In the genomic region with DNA sequence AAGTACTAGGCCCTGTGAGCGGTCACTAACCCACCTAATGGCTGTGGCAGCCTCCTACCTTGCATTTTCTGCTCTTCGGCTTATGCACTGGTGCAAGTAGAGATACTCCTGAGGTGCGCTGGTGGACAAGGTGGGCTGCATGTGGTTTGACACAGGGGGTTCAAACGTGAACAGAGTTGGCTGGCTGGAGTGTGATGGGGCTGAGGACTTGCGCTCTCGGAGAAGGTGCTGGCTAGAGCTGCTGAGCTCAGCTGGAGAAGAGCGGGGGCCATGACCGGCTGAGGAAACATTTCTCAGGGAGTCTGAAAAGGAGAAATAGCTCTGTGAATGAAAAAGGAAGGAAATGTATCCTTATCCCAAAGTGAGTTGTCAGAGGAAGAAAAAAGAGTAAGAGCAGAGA, we compare ENCODE assay signal across 16 cellular contexts.
DNase-seq lines count a peak whose midpoint lies in the region; ATAC-seq and TF ChIP-seq lines count a peak whose summit lies in the region.
"Had no signal": no experiment of that assay in that cellular context is flagged by ENCODE, and none has a peak within 500 bp of the region (broad histone marks: within the 10 kb centered on the region; RNA-seq: fewer than 3 reads in every experiment).

No MANE protein-coding gene starts in this region.

- H3K36me3 ChIP-seq in left ventricle myocardium inferior = peaks cover 32% of the 10 kb centered on the region
- H3K36me3 ChIP-seq in heart left ventricle = peaks cover 0 to 45% (median 25%) of the 10 kb centered on the region in 9 donors
- peaks cover 0 to 37% of the 10 kb centered on the region in 2 donors for H3K36me3 ChIP-seq in ascending aorta
- H3K36me3 ChIP-seq in neutrophil = peaks cover 44% of the 10 kb centered on the region

- H3K27me3 ChIP-seq in left ventricle myocardium inferior (ENCODE audit: low read depth) = no peaks in the 10 kb centered on the region
- H3K27me3 ChIP-seq in heart left ventricle = no peaks in the 10 kb centered on the region
- no peaks in the 10 kb centered on the region for H3K27me3 ChIP-seq in ascending aorta
- H3K27me3 ChIP-seq in neutrophil = no peaks in the 10 kb centered on the region

- 92 to 94% (median 92%) methylated on average over 8 of the region's 8 CpGs for WGBS in heart left ventricle, 4 donors

- TF ChIP-seq POLR2A in heart left ventricle (IDR thresholded peaks at IDR 0.05) = no peak

- no peak for TF ChIP-seq CTCF in left ventricle myocardium inferior (IDR thresholded peaks at IDR 0.05; ENCODE audit: borderline replicate concordance)
- TF ChIP-seq CTCF in heart left ventricle (IDR thresholded peaks at IDR 0.05) = no peak
- no peak for TF ChIP-seq CTCF in ascending aorta (IDR thresholded peaks at IDR 0.05)
- TF ChIP-seq CTCF in neutrophil (IDR thresholded peaks at IDR 0.05) = no peak

- no peak overlapping the region for H3K4me3 ChIP-seq in left ventricle myocardium inferior
- H3K4me3 ChIP-seq in heart left ventricle = no peak overlapping the region
- H3K4me3 ChIP-seq in ascending aorta = no peak overlapping the region
- no peak overlapping the region for H3K4me3 ChIP-seq in neutrophil (ENCODE audit: low read depth in 1 of 2, low read length in 1 of 2)
- H3K4me3 ChIP-seq: GM23338 had no signal

- H3K27ac ChIP-seq in left ventricle myocardium inferior (replicated peaks) (peak overlapping the region; percentile 62), heart left ventricle (peak overlapping the region in 5 of 12 donors; percentile 6 to 50 (median 32)), ascending aorta (peak overlapping the region; percentile 61 to 75), neutrophil (peak overlapping the region; percentile 38)

- peaks cover 33% of the 10 kb centered on the region for H3K4me1 ChIP-seq in left ventricle myocardium inferior
- H3K4me1 ChIP-seq in heart left ventricle = peaks cover 0 to 38% (median 24%) of the 10 kb centered on the region in 12 donors
- H3K4me1 ChIP-seq in ascending aorta = peaks cover 16 to 27% of the 10 kb centered on the region in 2 donors
- H3K4me1 ChIP-seq in neutrophil (ENCODE audit: control insufficient read depth in 1 of 2, insufficient read depth in 1 of 2, low read depth in 1 of 2, low read length in 1 of 2) = no peaks in the 10 kb centered on the region

- intact Hi-C loops in left ventricle myocardium inferior (cut with micrococcal nuclease) = loop anchor here (10.0 kb wide), 1 partner anchor 165 kb away; a partner anchor contains a TSS
- intact Hi-C loops in heart left ventricle (cut with DNase I) = loop anchor here in 2 of 10 donors (10.0 kb wide), 1 partner anchor 165 kb away; a partner anchor contains a TSS
- intact Hi-C loops in ascending aorta (cut with DNase I) = no loop called here

- DNase-seq in left ventricle myocardium inferior (no peak), heart left ventricle (no peak), ascending aorta (ENCODE audit: low spot score in 2 of 2) (no peak), NCI-H524 (lab: John Stamatoyannopoulos, UW) (no peak), amniotic stem cell (lab: John Stamatoyannopoulos, UW) (no peak), cerebellum (ENCODE audit: low spot score) (no peak), D341Med (ENCODE audit: low spot score) (no peak)
- DNase-seq: ACHN; C1 segment of cervical spinal cord; CD4-positive, alpha-beta memory T cell; DMS153; DMS79 treated with DMSO at 0.1 percent for 48 hours; GDM1; H7 had no signal

- no peak for ATAC-seq in heart left ventricle
- ATAC-seq: GM23338 had no signal

- peaks cover 8% of the 10 kb centered on the region for H3K9me3 ChIP-seq in left ventricle myocardium inferior (replicated peaks)
- peaks cover 0 to 11% (median 0%) of the 10 kb centered on the region in 12 donors for H3K9me3 ChIP-seq in heart left ventricle
- H3K9me3 ChIP-seq in ascending aorta = no peaks in the 10 kb centered on the region
- H3K9me3 ChIP-seq in neutrophil = no peaks in the 10 kb centered on the region
